Comparison of ENCODE assay signal across 8 cellular contexts in genomic region chr15:100849021-100849831, GRCh38. TPM values are rescaled to one million over a fixed set of nuclear protein-coding genes. Genes with fewer than 3 reads are reported as not detected.
DNase-seq lines count a peak whose midpoint lies in the region; ATAC-seq lines count a peak whose summit lies in the region.

No MANE protein-coding gene starts in this region.

- DNase-seq in activated CD4-positive, alpha-beta T cell treated with anti-CD3 and anti-CD28 coated beads for 1 hour: peak; percentile 22
- peak; percentile 20 for DNase-seq in dedifferentiated amniotic fluid mesenchymal stem cell (ENCODE audit: extremely low spot score)
- DNase-seq in mesenchymal stem cell: peak; percentile 3
- DNase-seq in stimulated activated CD8-positive, alpha-beta memory T cell treated with anti-CD3 and anti-CD28 coated beads, Interleukin-4, amount 100 ng/mL, for 48 hours: peak; percentile 74

- H4K91ac ChIP-seq in mesenchymal stem cell (ENCODE audit: low read length): no peak overlapping the region

- H3K14ac ChIP-seq in mesenchymal stem cell (ENCODE audit: low read length in 2 of 2): no peak overlapping the region

- H3K79me1 ChIP-seq in mesenchymal stem cell (replicated peaks; ENCODE audit: low read length, poor library complexity, severe bottlenecking): no peaks in the 10 kb centered on the region

- 71% methylated on average over 44 of the region's 44 CpGs for WGBS in mesenchymal stem cell

- H3K36me3 ChIP-seq in ES-I3 (ENCODE audit: insufficient read depth, low read length) (no peaks in the 10 kb centered on the region), HUES48 (ENCODE audit: control insufficient read depth, insufficient read depth, low read length) (no peaks in the 10 kb centered on the region), mesenchymal stem cell (ENCODE audit: control insufficient read depth in 1 of 2, insufficient read depth in 2 of 2, low read depth in 1 of 2, low read length in 2 of 2) (no peaks in the 10 kb centered on the region)

- H3K4me1 ChIP-seq in ES-I3 (ENCODE audit: insufficient read depth, low read length) (no peaks in the 10 kb centered on the region), HUES48 (ENCODE audit: control insufficient read depth, insufficient read depth, low read length) (no peaks in the 10 kb centered on the region), mesenchymal stem cell (ENCODE audit: control insufficient read depth, insufficient read depth, low read depth, low read length) (no peaks in the 10 kb centered on the region)

- H3K9me3 ChIP-seq in ES-I3 (ENCODE audit: control insufficient read depth, insufficient read depth, low read length) (no peaks in the 10 kb centered on the region), HUES48 (ENCODE audit: control insufficient read depth, insufficient read depth, low read length) (no peaks in the 10 kb centered on the region), mesenchymal stem cell (ENCODE audit: control insufficient read depth, low read length) (no peaks in the 10 kb centered on the region)

- H3K27ac ChIP-seq in HUES48 (ENCODE audit: low read depth, low read length): no peak overlapping the region
- H3K27ac ChIP-seq in mesenchymal stem cell (ENCODE audit: low read length, poor library complexity, severe bottlenecking): no peak overlapping the region

- no peak overlapping the region for H2BK15ac ChIP-seq in mesenchymal stem cell (ENCODE audit: low read depth, poor library complexity, severe bottlenecking)

- no peak overlapping the region for H2AFZ ChIP-seq in mesenchymal stem cell (ENCODE audit: low read depth, low read length)

- no peak overlapping the region for H3K23ac ChIP-seq in mesenchymal stem cell (ENCODE audit: low read length in 2 of 2)

- H3K4me3 ChIP-seq in HUES48 (ENCODE audit: low read depth, low read length) (peak overlapping the region; percentile 52), mesenchymal stem cell (ENCODE audit: insufficient read depth in 1 of 2, low read depth in 1 of 2, low read length in 2 of 2) (peak overlapping the region; percentile 5 to 89)

- no peak overlapping the region for H3K18ac ChIP-seq in mesenchymal stem cell (ENCODE audit: low read depth in 1 of 2, low read length in 2 of 2)

- ATAC-seq in GM21528 (IDR thresholded peaks at IDR 0.05; ENCODE audit: low FRiP score, unreplicated experiment): no peak
- ATAC-seq in HG03196 (IDR thresholded peaks at IDR 0.05; ENCODE audit: unreplicated experiment): no peak

- no peak overlapping the region for H3K4ac ChIP-seq in mesenchymal stem cell (ENCODE audit: low read depth in 1 of 2, low read length in 2 of 2)

- peak overlapping the region; percentile 75 for H4K8ac ChIP-seq in mesenchymal stem cell (ENCODE audit: low read length)

- H3K9ac ChIP-seq in ES-I3 (ENCODE audit: low read depth, low read length) (peak overlapping the region; percentile 40; the same call in 1 of the 2 replicates), HUES48 (ENCODE audit: low read depth, low read length) (no peak overlapping the region), mesenchymal stem cell (ENCODE audit: low read length) (peak overlapping the region; percentile 88)

- no peak overlapping the region for H2BK12ac ChIP-seq in mesenchymal stem cell (ENCODE audit: low read length in 2 of 2)

- no peaks in the 10 kb centered on the region for H3K27me3 ChIP-seq in HUES48 (ENCODE audit: control insufficient read depth, insufficient read depth, low read length)
- H3K27me3 ChIP-seq in mesenchymal stem cell (ENCODE audit: control insufficient read depth in 1 of 2, insufficient read depth in 1 of 2, low read length in 2 of 2): no peaks in the 10 kb centered on the region

- H2BK5ac ChIP-seq in mesenchymal stem cell (ENCODE audit: low read depth, low read length, poor library complexity, severe bottlenecking): no peak overlapping the region

- no peak overlapping the region for H3K4me2 ChIP-seq in mesenchymal stem cell (ENCODE audit: low read length, poor library complexity, severe bottlenecking)

- H2BK120ac ChIP-seq in mesenchymal stem cell (ENCODE audit: low read depth, low read length): no peak overlapping the region

- no peak overlapping the region for H2AK5ac ChIP-seq in mesenchymal stem cell (ENCODE audit: low read length, severe bottlenecking)

RNA-seq across cellular contexts. Expression of gene ALDH1A3, which starts 30.4 kb away (rescaled TPM):
- 14.8 TPM for polyA plus RNA-seq in mesenchymal stem cell (2013, experiment 1 of 2)
- 15.4 TPM for polyA plus RNA-seq in mesenchymal stem cell (2013, experiment 2 of 2)

Comparison
In these comparisons a context has a peak if more than half of its experiments do, and no peak if none do; other contexts are left out.
1. DNase-seq: peak in every context shown above with its lines; median percentile 74 in stimulated activated CD8-positive, alpha-beta memory T cell treated with anti-CD3 and anti-CD28 coated beads, Interleukin-4, amount 100 ng/mL, for 48 hours; 22 in activated CD4-positive, alpha-beta T cell treated with anti-CD3 and anti-CD28 coated beads for 1 hour; 20 in dedifferentiated amniotic fluid mesenchymal stem cell; 3 in mesenchymal stem cell.